8 cellular contexts compared by ENCODE assay signal in the genomic region with DNA sequence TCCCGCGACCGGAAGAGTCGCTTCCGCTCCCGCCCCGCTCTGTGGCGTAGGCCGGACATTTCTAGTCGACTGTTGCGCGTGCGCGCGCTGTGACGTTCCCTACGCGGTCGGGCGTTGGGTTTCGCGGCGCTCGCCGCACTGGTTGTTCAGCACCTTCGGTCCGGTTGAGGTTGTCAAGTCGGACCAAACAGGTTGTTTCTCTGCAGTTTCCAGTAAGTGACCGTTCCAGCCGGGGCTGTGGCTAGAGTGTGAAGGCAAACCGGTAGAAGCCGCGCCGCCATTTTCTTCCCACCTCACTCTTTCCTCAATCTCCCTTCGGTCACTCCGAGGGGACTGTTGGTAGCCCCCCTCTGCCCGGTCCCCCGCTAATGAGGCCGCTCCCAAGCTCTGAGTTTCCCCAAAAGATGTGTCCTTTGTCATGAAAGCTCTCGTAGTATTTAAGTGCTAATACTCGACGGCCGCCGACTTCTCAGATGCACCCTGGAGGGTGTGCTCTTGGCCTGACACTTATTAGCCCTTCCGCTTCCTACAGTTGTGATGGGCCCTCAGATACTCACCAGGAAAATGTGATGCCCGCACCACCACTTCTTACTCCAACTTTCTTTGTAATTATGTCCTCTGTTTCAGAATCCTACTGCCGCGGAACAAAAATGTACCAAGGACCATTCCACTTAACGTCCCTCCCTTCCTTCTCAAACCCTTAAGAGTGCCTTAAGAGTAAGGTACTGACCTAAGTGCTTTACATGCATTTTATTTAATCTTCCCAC. TPM values are rescaled to one million over a fixed set of nuclear protein-coding genes. Genes with fewer than 3 reads are reported as not detected.
DNase-seq lines count a peak whose midpoint lies in the region; ATAC-seq, FAIRE-seq and TF ChIP-seq lines count a peak whose summit lies in the region.

No MANE protein-coding gene starts in this region.

- H3K9me3 ChIP-seq in cardiac muscle cell (ENCODE audit: low read depth) (no peaks in the 10 kb centered on the region), pancreas (no peaks in the 10 kb centered on the region), thyroid gland (no peaks in the 10 kb centered on the region)

- peaks cover 54% of the 10 kb centered on the region for H3K4me1 Mint-ChIP-seq in activated naive CD8-positive, alpha-beta T cell treated with anti-CD3 and anti-CD28 coated beads, Interleukin-2, amount 50 U/mL, for 24 hours

- no peak for FAIRE-seq in pancreas (lab: Jason Lieb, UNC)

- no peak for TF ChIP-seq CTCF in cardiac muscle cell (IDR thresholded peaks at IDR 0.05; ENCODE audit: low read depth, low read length)
- TF ChIP-seq CTCF in pancreas (IDR thresholded peaks at IDR 0.05) = no peak
- TF ChIP-seq CTCF in thyroid gland (IDR thresholded peaks at IDR 0.05) = no peak

- H3K4me3 ChIP-seq in cardiac muscle cell (peak overlapping the region; percentile 60), pancreas (peak overlapping the region; percentile 47 to 70 (median 59)), thyroid gland (replicated peaks in 1 of 3) (peak overlapping the region; percentile 5 to 60 (median 59))

- H3K36me3 ChIP-seq in cardiac muscle cell (no peaks in the 10 kb centered on the region), pancreas (no peaks in the 10 kb centered on the region), thyroid gland (no peaks in the 10 kb centered on the region)

- intact Hi-C loops in pancreas (cut with DNase I) (no loop called here), thyroid gland (cut with DNase I) (loop anchor here (5.0 kb wide), 1 partner anchor 126 kb away; a partner anchor contains a TSS)

- peaks cover 11% of the 10 kb centered on the region for H3K36me3 Mint-ChIP-seq in activated naive CD8-positive, alpha-beta T cell treated with anti-CD3 and anti-CD28 coated beads, Interleukin-2, amount 50 U/mL, for 24 hours (ENCODE audit: low read depth)

- no peaks in the 10 kb centered on the region for H3K27me3 Mint-ChIP-seq in activated naive CD8-positive, alpha-beta T cell treated with anti-CD3 and anti-CD28 coated beads, Interleukin-2, amount 50 U/mL, for 24 hours

- peaks cover 6% of the 10 kb centered on the region for H3K4me1 ChIP-seq in cardiac muscle cell (ENCODE audit: low read depth)
- peaks cover 0 to 5% (median 0%) of the 10 kb centered on the region in 3 donors for H3K4me1 ChIP-seq in pancreas
- H3K4me1 ChIP-seq in thyroid gland = peaks cover 0 to 4% of the 10 kb centered on the region in 2 donors

- 1% methylated on average over 49 of the region's 49 CpGs for WGBS in pancreas, 2 donors
- 3 to 5% methylated on average over 24 to 33 of the region's 49 CpGs for WGBS in thyroid gland, 2 donors

- H3K27ac Mint-ChIP-seq in activated naive CD8-positive, alpha-beta T cell treated with anti-CD3 and anti-CD28 coated beads, Interleukin-2, amount 50 U/mL, for 24 hours = peak overlapping the region; percentile 98

- peak; percentile 96 for ATAC-seq in HG02571 (IDR thresholded peaks at IDR 0.05; ENCODE audit: unreplicated experiment)
- peak; percentile 82 for ATAC-seq in activated naive CD8-positive, alpha-beta T cell treated with anti-CD3 and anti-CD28 coated beads, Interleukin-2, amount 50 U/mL, for 24 hours
- ATAC-seq in pancreas = peak; percentile 99 to 100 (median 100)

- peak; percentile 95 for DNase-seq in NCI-H1092 (lab: John Stamatoyannopoulos, UW)
- DNase-seq in SW 1271 (lab: John Stamatoyannopoulos, UW) = peak; percentile 55 to 73
- DNase-seq in activated naive CD8-positive, alpha-beta T cell treated with anti-CD3 and anti-CD28 coated beads, Interleukin-2, amount 50 U/mL, for 24 hours = peak; percentile 87
- DNase-seq in cardiac muscle cell (ENCODE audit: low read depth in 1 of 2, low spot score in 1 of 2) = peak; percentile 96 to 97
- peak; percentile 93 to 98 (median 94) for DNase-seq in pancreas
- peak; percentile 93 to 95 for DNase-seq in thyroid gland

- no peaks in the 10 kb centered on the region for H3K9me3 Mint-ChIP-seq in activated naive CD8-positive, alpha-beta T cell treated with anti-CD3 and anti-CD28 coated beads, Interleukin-2, amount 50 U/mL, for 24 hours

- no peaks in the 10 kb centered on the region for H3K27me3 ChIP-seq in cardiac muscle cell
- no peaks in the 10 kb centered on the region for H3K27me3 ChIP-seq in pancreas
- no peaks in the 10 kb centered on the region for H3K27me3 ChIP-seq in thyroid gland

- TF ChIP-seq POLR2A in GM10847 (IDR thresholded peaks at IDR 0.05; ENCODE audit: extremely low read depth, insufficient read length) = peak; percentile 96
- TF ChIP-seq POLR2A in thyroid gland (IDR thresholded peaks at IDR 0.05) = peak in 1 of 2 donors; percentile 95

- peak overlapping the region; percentile 94 for H3K4me3 Mint-ChIP-seq in activated naive CD8-positive, alpha-beta T cell treated with anti-CD3 and anti-CD28 coated beads, Interleukin-2, amount 50 U/mL, for 24 hours

- peak overlapping the region; percentile 98 for H3K27ac ChIP-seq in cardiac muscle cell
- peak overlapping the region; percentile 95 to 99 (median 96) for H3K27ac ChIP-seq in pancreas
- H3K27ac ChIP-seq in thyroid gland = peak overlapping the region; percentile 91 to 98 (median 96)

RNA-seq across cellular contexts. Expression of a gene that starts 56.3 kb away (rescaled TPM):
- 2.8 and 8.7 TPM in 2 replicates for total RNA-seq in cardiac muscle cell
- polyA plus RNA-seq in cardiac muscle cell = 3.9 and 8.0 TPM in 2 replicates
- total RNA-seq in pancreas = 10 to 100 TPM; 14.5 to 26.1 (median 21.3) TPM
- 10 to 100 TPM; 23.8 to 26.6 TPM for polyA plus RNA-seq in pancreas
- 1 to 10 TPM; 3.1 to 5.9 (median 4.0) TPM for total RNA-seq in thyroid gland

Comparison
In these comparisons a context has a peak if more than half of its experiments do, and no peak if none do; other contexts are left out.
1. Peak in every context shown above with its lines: DNase-seq, ATAC-seq, H3K4me3 ChIP-seq and H3K27ac ChIP-seq.